ENCODE assay signal across 8 cellular contexts in genomic region chr19:45638930-45639729, GRCh38. TPM values are rescaled to one million over a fixed set of nuclear protein-coding genes. Genes with fewer than 3 reads are reported as not detected.
DNase-seq lines count a peak whose midpoint lies in the region; ATAC-seq and TF ChIP-seq lines count a peak whose summit lies in the region.

A gene with protein sequence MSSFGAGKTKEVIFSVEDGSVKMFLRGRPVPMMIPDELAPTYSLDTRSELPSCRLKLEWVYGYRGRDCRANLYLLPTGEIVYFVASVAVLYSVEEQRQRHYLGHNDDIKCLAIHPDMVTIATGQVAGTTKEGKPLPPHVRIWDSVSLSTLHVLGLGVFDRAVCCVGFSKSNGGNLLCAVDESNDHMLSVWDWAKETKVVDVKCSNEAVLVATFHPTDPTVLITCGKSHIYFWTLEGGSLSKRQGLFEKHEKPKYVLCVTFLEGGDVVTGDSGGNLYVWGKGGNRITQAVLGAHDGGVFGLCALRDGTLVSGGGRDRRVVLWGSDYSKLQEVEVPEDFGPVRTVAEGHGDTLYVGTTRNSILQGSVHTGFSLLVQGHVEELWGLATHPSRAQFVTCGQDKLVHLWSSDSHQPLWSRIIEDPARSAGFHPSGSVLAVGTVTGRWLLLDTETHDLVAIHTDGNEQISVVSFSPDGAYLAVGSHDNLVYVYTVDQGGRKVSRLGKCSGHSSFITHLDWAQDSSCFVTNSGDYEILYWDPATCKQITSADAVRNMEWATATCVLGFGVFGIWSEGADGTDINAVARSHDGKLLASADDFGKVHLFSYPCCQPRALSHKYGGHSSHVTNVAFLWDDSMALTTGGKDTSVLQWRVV (minus strand): TSS chr19:45639397. CDS start chr19:45639376, 21 bp downstream.

- TF ChIP-seq CTCF in MCF 10A (IDR thresholded peaks at IDR 0.05; ENCODE audit: unreplicated experiment): no peak

- peak within 1 kb of the TSS; percentile 89 for H3K4me3 Mint-ChIP-seq in MCF 10A (ENCODE audit: unreplicated experiment)

- H3K9me3 Mint-ChIP-seq in MCF 10A (ENCODE audit: unreplicated experiment): no peaks in the 10 kb centered on the region

- 9% methylated on average over 50 of the region's 52 CpGs for WGBS in HUES64

- H3K36me3 Mint-ChIP-seq in MCF 10A (ENCODE audit: insufficient read depth, unreplicated experiment): peaks cover 20% of the 10 kb centered on the region

- no TSS peak for BruUV-seq in MCF 10A (replicated peaks; lab: Mats Ljungman, UMichigan)

- H3K4me1 Mint-ChIP-seq in MCF 10A (ENCODE audit: insufficient read depth, unreplicated experiment): peaks cover 26% of the 10 kb centered on the region

- peak within 1 kb of the TSS; percentile 81 for H3K27ac Mint-ChIP-seq in MCF 10A (ENCODE audit: low read depth, unreplicated experiment)

- peak; percentile 36 for DNase-seq in COR-L47 (lab: John Stamatoyannopoulos, UW)
- peak; percentile 8 for DNase-seq in T1000 (lab: John Stamatoyannopoulos, UW)
- peak; percentile 39 for DNase-seq in MCF 10A (ENCODE audit: unreplicated experiment)
- peak; percentile 17 for DNase-seq in iris pigment epithelial cell (ENCODE audit: low read depth)
- peak in 3 of 4 experiments; percentile 40 to 46 (median 45) for DNase-seq in stimulated activated CD4-positive, alpha-beta T cell treated with anti-CD3 and anti-CD28 coated beads, Interleukin-1b, Interleukin-23, amount 100 ng/mL, for 24 hours (ENCODE audit: low read depth in 4 of 4, low spot score in 1 of 4)

- no peaks in the 10 kb centered on the region for H3K27me3 Mint-ChIP-seq in MCF 10A (ENCODE audit: insufficient read depth, unreplicated experiment)

- H3K27ac ChIP-seq in HUES64 (ENCODE audit: low read depth, low read length): peak within 1 kb of the TSS; percentile 67; the same call in 1 of the 2 replicates

- intact Hi-C loops in MCF 10A (cut with micrococcal nuclease): no loop called here

- peak within 1 kb of the TSS; percentile 68 for H3K4me3 ChIP-seq in HUES64 (ENCODE audit: low read length)

- no peaks in the 10 kb centered on the region for H3K9me3 ChIP-seq in HUES64 (ENCODE audit: insufficient read depth, low read depth, low read length)

- no peaks in the 10 kb centered on the region for H3K36me3 ChIP-seq in HUES64 (ENCODE audit: insufficient read depth, low read length)

- H3K27me3 ChIP-seq in HUES64 (ENCODE audit: insufficient read depth, low read length): no peaks in the 10 kb centered on the region

- peak within 1 kb of the TSS; percentile 41 for H3K9ac ChIP-seq in HUES64 (ENCODE audit: low read depth, low read length)

- POLR2A ChIA-PET in MCF 10A (lab: Yijun Ruan, JAX): interaction anchor here (0.7 to 6.2 kb wide), 12 partner anchors 8 to 172 kb away, joined by 3 to 71 read pairs (median 4); partner anchors contain the start of genes FOSB, OPA3 and SNRPD2

- H3K4me1 ChIP-seq in HUES64 (ENCODE audit: insufficient read depth, low read length): peaks cover 11% of the 10 kb centered on the region

- ATAC-seq in HG02588 (IDR thresholded peaks at IDR 0.05; ENCODE audit: unreplicated experiment) (no peak), GM19328 (IDR thresholded peaks at IDR 0.05; ENCODE audit: unreplicated experiment) (no peak)

- CTCF ChIA-PET in MCF 10A (lab: Yijun Ruan, JAX): interaction anchor here (0.6 to 5.3 kb wide), 10 partner anchors 21 to 57 kb away, joined by 3 to 99 read pairs (median 4); partner anchors contain the start of gene QPCTL

RNA-seq across cellular contexts. Expression of the gene that starts here (rescaled TPM):
- polyA plus RNA-seq in HUES64 (2013, experiment 1 of 2): 9.3 TPM
- 15.7 TPM for polyA plus RNA-seq in HUES64 (2013, experiment 2 of 2)
- 110 and 137 TPM in 2 replicates for total RNA-seq in MCF 10A (2022)
